Comparison of ENCODE assay signal across 22 cellular contexts in the genomic region with DNA sequence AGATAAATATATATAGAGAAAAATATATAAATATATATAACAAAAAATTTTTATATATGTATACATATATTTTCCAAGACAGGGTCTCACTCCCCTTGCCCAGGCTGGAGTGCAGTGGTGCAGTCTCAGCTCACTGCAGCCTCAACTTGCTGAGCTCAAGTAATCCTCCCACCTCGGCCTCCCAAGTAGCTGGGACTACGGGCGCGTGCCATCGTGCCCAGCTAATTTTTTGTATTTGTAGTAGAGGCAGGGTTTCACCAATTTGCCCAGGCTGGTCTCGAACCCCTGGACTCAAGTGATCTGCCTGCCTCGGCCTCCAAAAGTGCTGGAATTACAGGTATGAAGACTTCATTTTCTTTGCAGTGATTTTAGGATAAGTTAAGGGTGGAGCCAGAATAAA. TPM values are rescaled to one million over a fixed set of nuclear protein-coding genes. Genes with fewer than 3 reads are reported as not detected.
"Had no signal": no experiment of that assay in that cellular context is flagged by ENCODE, and none has a peak within 500 bp of the region (broad histone marks: within the 10 kb centered on the region; RNA-seq: fewer than 3 reads in every experiment).

No MANE protein-coding gene starts in this region.

- DNase-seq: colonic mucosa; cortex of kidney; effector CD8-positive, alpha-beta T cell; effector memory CD8-positive, alpha-beta T cell; erythroblast; esophagus squamous epithelium; foreskin fibroblast; foreskin melanocyte; gastrocnemius medialis; glutamatergic neuron; heart right ventricle; hippocampal formation; kidney; kidney glomerular epithelial cell; left colon; left lung; left ventricle myocardium superior; lower lobe of right lung; mesenchymal stem cell; mucosa of descending colon; naive B cell had no signal

- ATAC-seq: effector memory CD8-positive, alpha-beta T cell; esophagus mucosa; gastrocnemius medialis; heart right ventricle; left colon; left lung; left ventricle myocardium superior; lower lobe of right lung; mucosa of descending colon had no signal

RNA-seq across cellular contexts. Expression of a gene that starts 47.9 kb away (rescaled TPM):
- total RNA-seq: left ventricle myocardium superior had no signal
